In the genomic region with DNA sequence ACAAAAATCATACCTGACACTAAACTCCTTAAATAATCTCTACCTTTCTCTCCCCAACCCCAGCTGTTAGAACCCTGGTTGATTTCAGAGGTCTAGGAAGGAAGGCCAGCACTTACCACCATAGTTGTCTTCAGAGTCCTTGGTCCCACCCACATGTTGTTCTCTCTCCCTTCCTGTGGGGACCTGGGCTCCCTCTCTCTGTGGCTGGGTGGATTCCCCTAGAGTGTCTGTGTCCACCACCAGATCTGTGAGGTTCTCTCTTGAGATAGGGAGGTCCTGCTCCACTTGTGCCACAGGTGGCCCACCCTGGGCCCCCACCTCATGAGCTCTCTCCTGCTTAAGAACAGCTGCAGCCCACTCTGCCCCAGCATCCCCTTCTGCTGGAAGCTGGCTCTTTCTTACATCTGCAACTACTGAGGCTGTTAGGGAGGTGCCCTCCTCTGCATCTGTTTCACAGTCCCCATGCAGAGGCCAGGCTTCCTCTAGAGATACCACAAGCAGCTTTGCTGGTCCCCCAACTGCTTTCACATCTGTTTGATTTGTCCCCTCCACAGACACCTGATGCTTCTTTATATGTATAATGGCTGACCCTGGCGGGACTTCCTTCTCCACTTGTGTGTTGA, we compare ENCODE assay signal across 19 cellular contexts. TPM values are rescaled to one million over a fixed set of nuclear protein-coding genes. Genes with fewer than 3 reads are reported as not detected.
A peak's percentile ranks its signal among the peaks of the same experiment; 100 is the strongest.
DNase-seq lines count a peak whose midpoint lies in the region; ATAC-seq, FAIRE-seq and TF ChIP-seq lines count a peak whose summit lies in the region.
"Had no signal": no experiment of that assay in that cellular context is flagged by ENCODE, and none has a peak within 500 bp of the region (broad histone marks: within the 10 kb centered on the region; RNA-seq: fewer than 3 reads in every experiment).

No MANE protein-coding gene starts in this region.

- no peaks in the 10 kb centered on the region for H3K27me3 ChIP-seq in BLaER1 treated with 17β-estradiol and CSF1 and Interleukin-3, amounts not matched to agents 10 nM and 100 nM
- H3K27me3 ChIP-seq in Karpas-422 (ENCODE audit: low read length): no peaks in the 10 kb centered on the region
- H3K27me3 ChIP-seq in Caco-2 (replicated peaks; ENCODE audit: control insufficient read depth, insufficient read depth, low read length): no peaks in the 10 kb centered on the region

- H2AFZ ChIP-seq in Karpas-422 (ENCODE audit: low read length): no peak overlapping the region

- peak overlapping the region; percentile 46 to 68 for H3K4me3 Mint-ChIP-seq in effector memory CD8-positive, alpha-beta T cell
- H3K4me3 Mint-ChIP-seq in Caco-2 (ENCODE audit: unreplicated experiment): no peak overlapping the region

- ATAC-seq in effector memory CD8-positive, alpha-beta T cell (replicated peaks): peak; percentile 78
- no peak for ATAC-seq in HG02588 (IDR thresholded peaks at IDR 0.05; ENCODE audit: unreplicated experiment)
- ATAC-seq: PC-3, right cardiac atrium had no signal

- peaks cover 0 to 4% of the 10 kb centered on the region in 2 donors for H3K9me3 Mint-ChIP-seq in effector memory CD8-positive, alpha-beta T cell
- H3K9me3 Mint-ChIP-seq in Caco-2 (ENCODE audit: unreplicated experiment): no peaks in the 10 kb centered on the region

- no peak for DNase-seq in GM12891 (ENCODE audit: insufficient read length, low spot score)
- DNase-seq in Karpas-422: peak; percentile 28
- DNase-seq in effector memory CD8-positive, alpha-beta T cell: no peak
- DNase-seq in NOMO-1 (lab: John Stamatoyannopoulos, UW; ENCODE audit: unreplicated experiment in 2 of 2): no peak
- no peak for DNase-seq in erythroblast (lab: John Stamatoyannopoulos, UW)
- DNase-seq in Caco-2: no peak
- DNase-seq: activated CD8-positive, alpha-beta memory T cell treated with anti-CD3 and anti-CD28 coated beads, Interleukin-2, amount 50 U/mL, for 4 hours; amygdala; mammary epithelial cell; NCI-H146; NCI-H524; PC-3; SK-N-SH; trophoblast cell; WERI-Rb-1 had no signal

- H3K36me3 ChIP-seq in BLaER1 treated with 17β-estradiol and CSF1 and Interleukin-3, amounts not matched to agents 10 nM and 100 nM: peaks cover 72 to 87% (median 85%) of the 10 kb centered on the region in 11 experiments
- H3K36me3 ChIP-seq in Karpas-422 (ENCODE audit: insufficient read depth, low read length) (peaks cover 14% of the 10 kb centered on the region), Caco-2 (ENCODE audit: control insufficient read depth, insufficient read depth, low read length) (peaks cover 4% of the 10 kb centered on the region; the same call in 1 of the 2 replicates)

- H3K27me3 Mint-ChIP-seq in effector memory CD8-positive, alpha-beta T cell: no peaks in the 10 kb centered on the region
- no peaks in the 10 kb centered on the region for H3K27me3 Mint-ChIP-seq in Caco-2 (ENCODE audit: insufficient read depth, unreplicated experiment)

- H3K9ac ChIP-seq in BLaER1 treated with 17β-estradiol and CSF1 and Interleukin-3, amounts not matched to agents 10 nM and 100 nM: peak overlapping the region in 4 of 11 experiments; percentile 37 to 46 (median 40); a peak in 7 of 22 replicates
- no peak overlapping the region for H3K9ac ChIP-seq in Karpas-422 (ENCODE audit: low read length)
- H3K9ac ChIP-seq: SK-N-SH had no signal

- H3K27ac Mint-ChIP-seq in effector memory CD8-positive, alpha-beta T cell: peak overlapping the region; percentile 65 to 78
- no peak overlapping the region for H3K27ac Mint-ChIP-seq in Caco-2 (ENCODE audit: unreplicated experiment)

- peaks cover 25% of the 10 kb centered on the region for H3K36me3 Mint-ChIP-seq in effector memory CD8-positive, alpha-beta T cell (ENCODE audit: insufficient read depth)
- peaks cover 48% of the 10 kb centered on the region for H3K36me3 Mint-ChIP-seq in Caco-2 (ENCODE audit: insufficient read depth, unreplicated experiment)

- TF ChIP-seq POLR2A in GM12891 (IDR thresholded peaks at IDR 0.05; ENCODE audit: low read depth, low read length) (no peak), erythroblast (IDR thresholded peaks at IDR 0.05; ENCODE audit: low read length) (no peak)

- FAIRE-seq in GM12891 (lab: Jason Lieb, UNC): no peak
- FAIRE-seq: colon had no signal

- no peak overlapping the region for H3K4me3 ChIP-seq in BLaER1 treated with 17β-estradiol and CSF1 and Interleukin-3, amounts not matched to agents 10 nM and 100 nM
- no peak overlapping the region for H3K4me3 ChIP-seq in Karpas-422 (ENCODE audit: low read length)
- no peak overlapping the region for H3K4me3 ChIP-seq in Caco-2 (ENCODE audit: low read depth, low read length)

- no peaks in the 10 kb centered on the region for H4K20me1 ChIP-seq in BLaER1 treated with 17β-estradiol and CSF1 and Interleukin-3, amounts not matched to agents 10 nM and 100 nM
- no peaks in the 10 kb centered on the region for H4K20me1 ChIP-seq in Karpas-422 (ENCODE audit: insufficient read depth, low read depth, low read length)

- CTCF ChIA-PET in Caco-2 (lab: Charles Lee): no interaction called here

- TF ChIP-seq CTCF in Caco-2 (IDR thresholded peaks at IDR 0.05; ENCODE audit: insufficient read depth in 1 of 2, low read depth in 1 of 2, low read length in 1 of 2, severe bottlenecking in 1 of 2, unreplicated experiment in 1 of 2): no peak

- intact Hi-C loops in Caco-2 (cut with micrococcal nuclease; ENCODE audit: unreplicated experiment): no loop called here

- no peaks in the 10 kb centered on the region for H3K9me3 ChIP-seq in BLaER1 treated with 17β-estradiol and CSF1 and Interleukin-3, amounts not matched to agents 10 nM and 100 nM (replicated peaks in 1 of 11)
- H3K9me3 ChIP-seq in Karpas-422 (ENCODE audit: low read length): no peaks in the 10 kb centered on the region
- no peaks in the 10 kb centered on the region for H3K9me3 ChIP-seq in Caco-2
- H3K9me3 ChIP-seq: SK-N-SH had no signal

- no peaks in the 10 kb centered on the region for H3K9me2 ChIP-seq in Karpas-422 (replicated peaks; ENCODE audit: insufficient read depth, low read length)
- H3K9me2 ChIP-seq: SK-N-SH had no signal

- peaks cover 32 to 46% (median 38%) of the 10 kb centered on the region in 10 experiments for H3K4me1 ChIP-seq in BLaER1 treated with 17β-estradiol and CSF1 and Interleukin-3, amounts not matched to agents 10 nM and 100 nM
- H3K4me1 ChIP-seq in Karpas-422 (ENCODE audit: low read length) (peaks cover 11% of the 10 kb centered on the region), Caco-2 (no peaks in the 10 kb centered on the region)

- H3K79me2 ChIP-seq in Karpas-422 (ENCODE audit: low read length): peaks cover 11% of the 10 kb centered on the region

- peaks cover 21 to 30% of the 10 kb centered on the region in 2 donors for H3K4me1 Mint-ChIP-seq in effector memory CD8-positive, alpha-beta T cell (ENCODE audit: low read depth in 2 of 2)
- H3K4me1 Mint-ChIP-seq in Caco-2 (ENCODE audit: low read depth, unreplicated experiment): peaks cover 20% of the 10 kb centered on the region

- H3K27ac ChIP-seq in BLaER1 treated with 17β-estradiol and CSF1 and Interleukin-3, amounts not matched to agents 10 nM and 100 nM: peak overlapping the region in 5 of 11 experiments; percentile 18 to 33 (median 28); a peak in 8 of 22 replicates
- H3K27ac ChIP-seq in Karpas-422 (ENCODE audit: low read length): no peak overlapping the region
- H3K27ac ChIP-seq: WERI-Rb-1 had no signal

- BruUV-seq in Caco-2 (replicated peaks; lab: Mats Ljungman, UMichigan): no TSS peak

- peak overlapping the region; percentile 22 to 65 (median 52) for H3K4me2 ChIP-seq in BLaER1 treated with 17β-estradiol and CSF1 and Interleukin-3, amounts not matched to agents 10 nM and 100 nM
- no peak overlapping the region for H3K4me2 ChIP-seq in Karpas-422 (ENCODE audit: low read depth, low read length, poor library complexity, severe bottlenecking)
- H3K4me2 ChIP-seq: SK-N-SH had no signal

- POLR2A ChIA-PET in Caco-2 (lab: Charles Lee): no interaction called here

TF ChIP-seq in GM12891, 5 proteins besides CTCF, POLR2A, EP300 and RAD21:
- TF ChIP-seq TAF1 (IDR thresholded peaks at IDR 0.05; ENCODE audit: low read depth, low read length): no peak
- TF ChIP-seq SPI1 (IDR thresholded peaks at IDR 0.05; ENCODE audit: low read depth, low read length): no peak
- no peak for TF ChIP-seq PAX5 (IDR thresholded peaks at IDR 0.05; ENCODE audit: insufficient read depth, low read length, severe bottlenecking)
- no peak for TF ChIP-seq POU2F2 (IDR thresholded peaks at IDR 0.05; ENCODE audit: low read depth, low read length)
- peak; percentile 15; the same call in 1 of the 2 replicates for TF ChIP-seq POLR2AphosphoS5 (IDR thresholded peaks at IDR 0.05; ENCODE audit: low read depth, low read length)

RNA-seq across cellular contexts. Expression of gene MDC1, which starts 5.2 kb away (rescaled TPM):
- 31.0 TPM for polyA plus RNA-seq in GM12891 (2012; ENCODE audit: low read depth, missing spikeins)
- 9.4 and 11.0 TPM in 2 replicates for total RNA-seq in Karpas-422 (2014; rRNA removed; shearing (Covaris generic); ENCODE audit: low replicate concordance)
- total RNA-seq in Caco-2 (2022): 46.6 and 48.6 TPM in 2 replicates

RNA-seq across cellular contexts. Expression of gene TUBB, which starts 8.3 kb away (rescaled TPM):
- 1,137 TPM for polyA plus RNA-seq in GM12891 (2012; ENCODE audit: low read depth, missing spikeins)
- total RNA-seq in Karpas-422 (2014; rRNA removed; shearing (Covaris generic); ENCODE audit: low replicate concordance): 403 and 427 TPM in 2 replicates
- 742 and 788 TPM in 2 replicates for total RNA-seq in Caco-2 (2022)

RNA-seq across cellular contexts. Expression of gene NRM, which starts 21.1 kb away (rescaled TPM):
- 27.2 TPM for polyA plus RNA-seq in GM12891 (2012; ENCODE audit: low read depth, missing spikeins)
- total RNA-seq in Karpas-422 (2014; rRNA removed; shearing (Covaris generic); ENCODE audit: low replicate concordance): 16.9 and 38.1 TPM in 2 replicates
- 31.7 and 32.1 TPM in 2 replicates for total RNA-seq in Caco-2 (2022)

RNA-seq across cellular contexts. Expression of gene PPP1R18, which starts 25.4 kb away (rescaled TPM):
- 58.9 TPM for polyA plus RNA-seq in GM12891 (2012; ENCODE audit: low read depth, missing spikeins)
- total RNA-seq in Karpas-422 (2014; rRNA removed; shearing (Covaris generic); ENCODE audit: low replicate concordance): 69.8 and 75.3 TPM in 2 replicates
- 6.6 and 9.7 TPM in 2 replicates for total RNA-seq in Caco-2 (2022)

RNA-seq across cellular contexts. Expression of gene FLOT1, which starts 30.6 kb away (rescaled TPM):
- polyA plus RNA-seq in GM12891 (2012; ENCODE audit: low read depth, missing spikeins): 85.4 TPM
- total RNA-seq in Karpas-422 (2014; rRNA removed; shearing (Covaris generic); ENCODE audit: low replicate concordance): 58.2 and 103 TPM in 2 replicates
- 101 and 113 TPM in 2 replicates for total RNA-seq in Caco-2 (2022)
